ENCODE assay signal across 13 cellular contexts in the genomic region with DNA sequence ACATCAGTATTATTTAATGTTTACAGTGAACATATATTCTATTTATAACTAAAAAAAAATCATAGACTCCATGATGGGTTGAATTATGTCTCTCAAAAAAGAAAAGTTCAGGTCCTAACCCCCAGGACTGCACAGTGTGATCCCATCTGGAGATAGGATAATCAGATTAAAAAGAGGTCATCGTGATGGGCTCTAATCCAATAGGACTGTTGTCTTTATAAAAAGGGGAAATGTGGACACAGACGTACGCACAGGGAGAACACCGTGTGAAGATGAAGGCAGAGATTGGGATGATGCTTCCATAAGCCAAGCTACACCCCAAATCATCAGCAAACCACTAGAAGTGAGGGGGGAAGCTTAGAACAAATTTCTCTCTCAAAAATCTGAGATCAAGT.
DNase-seq lines count a peak whose midpoint lies in the region; ATAC-seq and TF ChIP-seq lines count a peak whose summit lies in the region.
"Had no signal": no experiment of that assay in that cellular context is flagged by ENCODE, and none has a peak within 500 bp of the region (broad histone marks: within the 10 kb centered on the region; RNA-seq: fewer than 3 reads in every experiment).

No MANE protein-coding gene starts in this region.

- H3K4me2 ChIP-seq in IMR-90 (ENCODE audit: low read depth, low read length), result no peak overlapping the region
- no peak overlapping the region for H3K4me2 ChIP-seq in mesenchymal stem cell (ENCODE audit: low read length, poor library complexity, severe bottlenecking)

- H3K9ac ChIP-seq in IMR-90 (ENCODE audit: low read depth, low read length) (no peak overlapping the region), mesenchymal stem cell (ENCODE audit: low read length) (no peak overlapping the region)
- H3K9ac ChIP-seq: GM23248 had no signal

- H2BK15ac ChIP-seq in IMR-90 (ENCODE audit: low read depth, low read length), result peak overlapping the region; percentile 98; the same call in 2 of the 3 replicates
- no peak overlapping the region for H2BK15ac ChIP-seq in mesenchymal stem cell (ENCODE audit: low read depth, poor library complexity, severe bottlenecking)

- H3K23ac ChIP-seq in IMR-90 (ENCODE audit: low read depth, low read length) (peak overlapping the region; percentile 82; the same call in 1 of the 2 replicates), mesenchymal stem cell (ENCODE audit: low read length in 2 of 2) (no peak overlapping the region)

- ATAC-seq in IMR-90 (ENCODE audit: low read depth) (no peak), SK-N-SH treated with all-trans-retinoic acid at 6 μM for 48 hours (no peak), HG02798 (IDR thresholded peaks at IDR 0.05; ENCODE audit: poor library complexity, unreplicated experiment) (no peak), HG03565 (IDR thresholded peaks at IDR 0.05; ENCODE audit: unreplicated experiment) (no peak)

- H3K4me3 ChIP-seq in IMR-90 (ENCODE audit: insufficient read depth, low read depth, low read length) (no peak overlapping the region), mesenchymal stem cell (ENCODE audit: insufficient read depth in 1 of 2, low read depth in 1 of 2, low read length in 2 of 2) (no peak overlapping the region)
- H3K4me3 ChIP-seq: GM23248, HAP-1 had no signal

- no peak overlapping the region for H3K27ac ChIP-seq in IMR-90 (ENCODE audit: insufficient read depth, low read length)
- no peak overlapping the region for H3K27ac ChIP-seq in mesenchymal stem cell (ENCODE audit: low read length, poor library complexity, severe bottlenecking)

- TF ChIP-seq CTCF in IMR-90 (conservative IDR thresholded peaks at IDR 0.05; ENCODE audit: low read depth, low read length), result no peak

- CTCF ChIA-PET in IMR-90 (lab: Yijun Ruan, JAX), result interaction anchor here (0.6 kb wide), 1 partner anchor 176 kb away, joined by 4 read pairs; no protein-coding TSS in a partner anchor

- POLR2A ChIA-PET in IMR-90 (lab: Charles Lee; ENCODE audit: unreplicated experiment), result no interaction called here

- H3K56ac ChIP-seq in IMR-90 (ENCODE audit: extremely low read depth, insufficient read depth, low read length), result no peak overlapping the region

- intact Hi-C loops in IMR-90 (cut with micrococcal nuclease), result no loop called here

- no peaks in the 10 kb centered on the region for H4K20me1 ChIP-seq in IMR-90 (ENCODE audit: insufficient read depth, low read length)

- peak overlapping the region; percentile 55 to 83; a peak in 3 of 4 replicates for H4K8ac ChIP-seq in IMR-90 (ENCODE audit: low read depth in 2 of 2, low read length in 2 of 2)
- no peak overlapping the region for H4K8ac ChIP-seq in mesenchymal stem cell (ENCODE audit: low read length)

- H3K36me3 ChIP-seq in IMR-90 (ENCODE audit: control insufficient read depth, insufficient read depth, low read length) (no peaks in the 10 kb centered on the region), mesenchymal stem cell (ENCODE audit: control insufficient read depth in 1 of 2, insufficient read depth in 2 of 2, low read depth in 1 of 2, low read length in 2 of 2) (no peaks in the 10 kb centered on the region)
- H3K36me3 ChIP-seq: BE2C, HAP-1 had no signal

- H2BK12ac ChIP-seq in mesenchymal stem cell (ENCODE audit: low read length in 2 of 2), result peak overlapping the region; percentile 42 to 82

- no TSS peak for BruUV-seq in IMR-90 (replicated peaks; lab: Mats Ljungman, UMichigan)

- no peaks in the 10 kb centered on the region for H3K27me3 ChIP-seq in IMR-90 (ENCODE audit: control insufficient read depth, insufficient read depth, low read length)
- no peaks in the 10 kb centered on the region for H3K27me3 ChIP-seq in mesenchymal stem cell (ENCODE audit: control insufficient read depth in 1 of 2, insufficient read depth in 1 of 2, low read length in 2 of 2)
- H3K27me3 ChIP-seq: BE2C had no signal

- 100% methylated on average over 1 of the region's 4 CpGs; no CpG with 5 or more reads in 1 of the 2 experiments for WGBS in IMR-90 (ENCODE audit: extremely low coverage in 2 of 2, insufficient read length in 1 of 2), 2 experiments
- WGBS in mesenchymal stem cell, result 96% methylated on average over 2 of the region's 4 CpGs

- H2BK20ac ChIP-seq in IMR-90 (ENCODE audit: low read depth, low read length), result peak overlapping the region; percentile 92

- no peak for TF ChIP-seq POLR2A in IMR-90 (IDR thresholded peaks at IDR 0.05; ENCODE audit: low read depth, low read length)

- H3K18ac ChIP-seq in IMR-90 (ENCODE audit: low read depth, low read length) (peak overlapping the region; percentile 75; the same call in 1 of the 2 replicates), mesenchymal stem cell (ENCODE audit: low read depth in 1 of 2, low read length in 2 of 2) (peak overlapping the region in 1 of 2 experiments; percentile 9)

- H3K14ac ChIP-seq in IMR-90 (replicated peaks; ENCODE audit: low read depth, low read length), result peak overlapping the region; percentile 90
- H3K14ac ChIP-seq in mesenchymal stem cell (ENCODE audit: low read length in 2 of 2), result no peak overlapping the region

- 0 out of 2 replicates have a peak overlapping the region, but pooled peaks have one; percentile 33 for H4K5ac ChIP-seq in IMR-90 (ENCODE audit: low read depth, low read length)

- H2BK5ac ChIP-seq in IMR-90 (ENCODE audit: low read depth, low read length, poor library complexity, severe bottlenecking), result peak overlapping the region; percentile 25
- no peak overlapping the region for H2BK5ac ChIP-seq in mesenchymal stem cell (ENCODE audit: low read depth, low read length, poor library complexity, severe bottlenecking)

- H3K4ac ChIP-seq in IMR-90 (ENCODE audit: low read depth, low read length) (peak overlapping the region; percentile 94), mesenchymal stem cell (ENCODE audit: low read depth in 1 of 2, low read length in 2 of 2) (peak overlapping the region in 1 of 2 experiments; percentile 13)

- H3K79me1 ChIP-seq in IMR-90 (ENCODE audit: low read depth in 1 of 2, low read length in 2 of 2), result peaks cover 6 to 42% of the 10 kb centered on the region in 2 experiments; a peak in 3 of 4 replicates
- no peaks in the 10 kb centered on the region for H3K79me1 ChIP-seq in mesenchymal stem cell (replicated peaks; ENCODE audit: low read length, poor library complexity, severe bottlenecking)

- peak overlapping the region; percentile 95; the same call in 1 of the 2 replicates for H2AK5ac ChIP-seq in IMR-90 (ENCODE audit: low read depth, low read length)
- H2AK5ac ChIP-seq in mesenchymal stem cell (ENCODE audit: low read length, severe bottlenecking), result no peak overlapping the region

- H3K4me1 ChIP-seq in IMR-90 (ENCODE audit: control insufficient read depth, insufficient read depth, low read length), result peaks cover 24% of the 10 kb centered on the region
- peaks cover 6% of the 10 kb centered on the region for H3K4me1 ChIP-seq in mesenchymal stem cell (ENCODE audit: control insufficient read depth, insufficient read depth, low read depth, low read length)
- H3K4me1 ChIP-seq: HAP-1 had no signal

- no peak for DNase-seq in IMR-90
- DNase-seq in mesenchymal stem cell, result no peak
- no peak for DNase-seq in 8988T
- DNase-seq: ACHN; BE2C; C1 segment of cervical spinal cord; Caco-2; CD4-positive, CD25-positive, alpha-beta regulatory T cell had no signal

- in situ Hi-C loops in IMR-90 (cut with MboI; ENCODE audit: low sequenced_read_pairs), result loop anchor here (25.0 kb wide), 1 partner anchor 423 kb away; a partner anchor contains a TSS

- H4K91ac ChIP-seq in IMR-90 (ENCODE audit: insufficient read depth, low read depth, low read length) (peak overlapping the region; percentile 57), mesenchymal stem cell (ENCODE audit: low read length) (no peak overlapping the region)

- H2AFZ ChIP-seq in IMR-90 (replicated peaks; ENCODE audit: low read length, poor library complexity) (no peak overlapping the region), mesenchymal stem cell (ENCODE audit: low read depth, low read length) (no peak overlapping the region)

- no peak for TF ChIP-seq RAD21 in IMR-90 (IDR thresholded peaks at IDR 0.05; ENCODE audit: low read length)

- H2BK120ac ChIP-seq in IMR-90 (ENCODE audit: low read depth, low read length), result peak overlapping the region; percentile 97
- H2BK120ac ChIP-seq in mesenchymal stem cell (ENCODE audit: low read depth, low read length), result no peak overlapping the region

- peaks cover 23% of the 10 kb centered on the region for H3K9me1 ChIP-seq in IMR-90 (ENCODE audit: insufficient read depth, low read length)

- H2AK9ac ChIP-seq in IMR-90 (replicated peaks; ENCODE audit: low read depth, low read length, poor library complexity), result no peak overlapping the region

- dilution Hi-C loops in IMR-90 (cut with HindIII; ENCODE audit: low sequenced_read_pairs, unreplicated experiment), result no loop called here

- no peaks in the 10 kb centered on the region for H3K9me3 ChIP-seq in IMR-90 (ENCODE audit: control insufficient read depth, insufficient read depth, low read length)
- H3K9me3 ChIP-seq in mesenchymal stem cell (ENCODE audit: control insufficient read depth, low read length), result no peaks in the 10 kb centered on the region
- H3K9me3 ChIP-seq: BE2C, Caco-2, HAP-1 had no signal

TF ChIP-seq in IMR-90, 13 proteins besides CTCF, POLR2A, EP300 and RAD21 (continues in another document):
- TF ChIP-seq SMC3 (IDR thresholded peaks at IDR 0.05; ENCODE audit: low read depth, low read length), result no peak
- TF ChIP-seq NFE2L2 (IDR thresholded peaks at IDR 0.05; ENCODE audit: low read depth, low read length), result no peak
- TF ChIP-seq MXI1 (IDR thresholded peaks at IDR 0.05; ENCODE audit: borderline replicate concordance, low read depth, low read length), result no peak
- no peak for TF ChIP-seq FOS (IDR thresholded peaks at IDR 0.05; ENCODE audit: low read depth, low read length)
- no peak for TF ChIP-seq BHLHE40 (IDR thresholded peaks at IDR 0.05; ENCODE audit: low read depth, low read length)

TF ChIP-seq in SK-N-SH treated with all-trans-retinoic acid at 6 μM for 48 hours, 23 proteins besides CTCF, POLR2A, EP300 and RAD21:
- no peak for TF ChIP-seq BACH2 (CRISPR knock-in tag; IDR thresholded peaks at IDR 0.05; ENCODE audit: borderline replicate concordance)
- TF ChIP-seq ZFP3 (CRISPR knock-in tag; IDR thresholded peaks at IDR 0.05), result no peak
- TF ChIP-seq SNAI2 (CRISPR knock-in tag; IDR thresholded peaks at IDR 0.05), result no peak
- TF ChIP-seq TOX (CRISPR knock-in tag; IDR thresholded peaks at IDR 0.05; ENCODE audit: borderline replicate concordance), result no peak
- peak; percentile 42; the same call in 1 of the 2 replicates for TF ChIP-seq TCF4 (CRISPR knock-in tag; IDR thresholded peaks at IDR 0.05; ENCODE audit: borderline replicate concordance)
- no peak for TF ChIP-seq ESRRG (CRISPR knock-in tag; IDR thresholded peaks at IDR 0.05)
